ENCODE assay signal across 10 cellular contexts in genomic region chr3:177057768-177058167, GRCh38.
DNase-seq lines count a peak whose midpoint lies in the region; ATAC-seq and TF ChIP-seq lines count a peak whose summit lies in the region.
"Had no signal": no experiment of that assay in that cellular context is flagged by ENCODE, and none has a peak within 500 bp of the region (broad histone marks: within the 10 kb centered on the region; RNA-seq: fewer than 3 reads in every experiment).

No MANE protein-coding gene starts in this region.

- H3K9me3 Mint-ChIP-seq in activated T-cell treated with anti-CD3 and anti-CD28 coated beads, Interleukin-2, amount 50 U/mL, for 72 hours: no peaks in the 10 kb centered on the region
- H3K9me3 Mint-ChIP-seq in stimulated activated naive B cell treated with anti-CD40 and anti-IgM and Interleukin-4, amounts not matched to agents 10 μg/mL and 1 μg/mL and 100 μg/mL, for 72 hours: no peaks in the 10 kb centered on the region
- H3K9me3 Mint-ChIP-seq: stimulated activated naive CD8-positive, alpha-beta T cell treated with anti-CD3 and anti-CD28 coated beads, Interleukin-15, Interleukin-2, amounts not matched to agents 100 ng/mL and 50 ng/mL, for 24 hours had no signal

- no peak for TF ChIP-seq POLR2A in tibial nerve (IDR thresholded peaks at IDR 0.05)

- H3K27me3 Mint-ChIP-seq in activated T-cell treated with anti-CD3 and anti-CD28 coated beads, Interleukin-2, amount 50 U/mL, for 72 hours (ENCODE audit: low read depth): no peaks in the 10 kb centered on the region
- no peaks in the 10 kb centered on the region for H3K27me3 Mint-ChIP-seq in stimulated activated naive B cell treated with anti-CD40 and anti-IgM and Interleukin-4, amounts not matched to agents 10 μg/mL and 1 μg/mL and 100 μg/mL, for 72 hours
- H3K27me3 Mint-ChIP-seq: stimulated activated naive CD8-positive, alpha-beta T cell treated with anti-CD3 and anti-CD28 coated beads, Interleukin-15, Interleukin-2, amounts not matched to agents 100 ng/mL and 50 ng/mL, for 24 hours had no signal

- H3K27ac ChIP-seq in tibial nerve: no peak overlapping the region
- H3K27ac ChIP-seq: A549 had no signal

- no peak overlapping the region for H3K27ac Mint-ChIP-seq in activated T-cell treated with anti-CD3 and anti-CD28 coated beads, Interleukin-2, amount 50 U/mL, for 72 hours
- H3K27ac Mint-ChIP-seq in stimulated activated naive B cell treated with anti-CD40 and anti-IgM and Interleukin-4, amounts not matched to agents 10 μg/mL and 1 μg/mL and 100 μg/mL, for 72 hours: no peak overlapping the region
- H3K27ac Mint-ChIP-seq: stimulated activated naive CD8-positive, alpha-beta T cell treated with anti-CD3 and anti-CD28 coated beads, Interleukin-15, Interleukin-2, amounts not matched to agents 100 ng/mL and 50 ng/mL, for 24 hours had no signal

- peak; percentile 6 for DNase-seq in NCI-H146 (lab: John Stamatoyannopoulos, UW)
- no peak for DNase-seq in NCI-H146 treated with DMSO at 0.1 percent for 48 hours (lab: John Stamatoyannopoulos, UW; ENCODE audit: unreplicated experiment)
- peak; percentile 62 to 69 for DNase-seq in activated T-cell treated with anti-CD3 and anti-CD28 coated beads, Interleukin-2, amount 50 U/mL, for 72 hours
- peak; percentile 44 for DNase-seq in stimulated activated naive B cell treated with anti-CD40 and anti-IgM and Interleukin-4, amounts not matched to agents 10 μg/mL and 1 μg/mL and 100 μg/mL, for 72 hours
- DNase-seq in tibial nerve (ENCODE audit: low spot score in 2 of 2): no peak
- DNase-seq in Right ventricle myocardium superior: no peak
- DNase-seq in globus pallidus (ENCODE audit: low spot score): no peak

- no peak for TF ChIP-seq EP300 in tibial nerve (IDR thresholded peaks at IDR 0.05)

- TF ChIP-seq CTCF in tibial nerve (IDR thresholded peaks at IDR 0.05): no peak

- H3K4me3 Mint-ChIP-seq in activated T-cell treated with anti-CD3 and anti-CD28 coated beads, Interleukin-2, amount 50 U/mL, for 72 hours: no peak overlapping the region
- H3K4me3 Mint-ChIP-seq in stimulated activated naive B cell treated with anti-CD40 and anti-IgM and Interleukin-4, amounts not matched to agents 10 μg/mL and 1 μg/mL and 100 μg/mL, for 72 hours: no peak overlapping the region
- H3K4me3 Mint-ChIP-seq: stimulated activated naive CD8-positive, alpha-beta T cell treated with anti-CD3 and anti-CD28 coated beads, Interleukin-15, Interleukin-2, amounts not matched to agents 100 ng/mL and 50 ng/mL, for 24 hours had no signal

- H3K36me3 Mint-ChIP-seq in activated T-cell treated with anti-CD3 and anti-CD28 coated beads, Interleukin-2, amount 50 U/mL, for 72 hours (ENCODE audit: insufficient read depth in 2 of 2): no peaks in the 10 kb centered on the region
- H3K36me3 Mint-ChIP-seq in stimulated activated naive B cell treated with anti-CD40 and anti-IgM and Interleukin-4, amounts not matched to agents 10 μg/mL and 1 μg/mL and 100 μg/mL, for 72 hours: peaks cover 4 to 13% of the 10 kb centered on the region in 2 donors

- intact Hi-C loops in Right ventricle myocardium superior (cut with DNase I): loop anchor here (5.0 kb wide), 1 partner anchor 135 kb away; no protein-coding TSS in a partner anchor

- 57 to 62% methylated on average over 4 of the region's 4 CpGs for WGBS in tibial nerve, 2 donors

- H3K27me3 ChIP-seq in tibial nerve: no peaks in the 10 kb centered on the region

- no peaks in the 10 kb centered on the region for H3K36me3 ChIP-seq in tibial nerve

- peaks cover 0 to 63% (median 7%) of the 10 kb centered on the region in 4 donors for H3K4me1 ChIP-seq in tibial nerve

- no peaks in the 10 kb centered on the region for H3K9me3 ChIP-seq in tibial nerve
- H3K9me3 ChIP-seq: A549 had no signal

- peaks cover 32% of the 10 kb centered on the region for H3K4me1 Mint-ChIP-seq in activated T-cell treated with anti-CD3 and anti-CD28 coated beads, Interleukin-2, amount 50 U/mL, for 72 hours (ENCODE audit: low read depth)
- peaks cover 7 to 21% of the 10 kb centered on the region in 2 donors for H3K4me1 Mint-ChIP-seq in stimulated activated naive B cell treated with anti-CD40 and anti-IgM and Interleukin-4, amounts not matched to agents 10 μg/mL and 1 μg/mL and 100 μg/mL, for 72 hours

- no peak overlapping the region for H3K4me3 ChIP-seq in tibial nerve
- H3K4me3 ChIP-seq: A549 had no signal

- peak; percentile 94 for ATAC-seq in HG03139 (IDR thresholded peaks at IDR 0.05; ENCODE audit: unreplicated experiment)
- ATAC-seq in activated T-cell treated with anti-CD3 and anti-CD28 coated beads, Interleukin-2, amount 50 U/mL, for 72 hours (replicated peaks in 1 of 2): peak; percentile 98 to 99
- peak; percentile 98 for ATAC-seq in stimulated activated naive B cell treated with anti-CD40 and anti-IgM and Interleukin-4, amounts not matched to agents 10 μg/mL and 1 μg/mL and 100 μg/mL, for 72 hours (replicated peaks)
- ATAC-seq in Right ventricle myocardium superior (ENCODE audit: poor library complexity): no peak
- ATAC-seq: A549 had no signal

Comparison
In these comparisons a context has a peak if more than half of its experiments do, and no peak if none do; other contexts are left out.
1. DNase-seq: peak in NCI-H146 (single experiment), activated T-cell treated with anti-CD3 and anti-CD28 coated beads, Interleukin-2, amount 50 U/mL, for 72 hours (2 of 2) and stimulated activated naive B cell treated with anti-CD40 and anti-IgM and Interleukin-4, amounts not matched to agents 10 μg/mL and 1 μg/mL and 100 μg/mL, for 72 hours (single experiment); none in NCI-H146 treated with DMSO at 0.1 percent for 48 hours (single experiment), tibial nerve (0 of 2), Right ventricle myocardium superior (single experiment) and globus pallidus (single experiment).